8 cellular contexts compared by ENCODE assay signal in genomic region chr4:108849611-108850406, GRCh38.
A peak's percentile ranks its signal among the peaks of the same experiment; 100 is the strongest.
DNase-seq lines count a peak whose midpoint lies in the region; ATAC-seq, FAIRE-seq and TF ChIP-seq lines count a peak whose summit lies in the region.

No MANE protein-coding gene starts in this region.

- peak overlapping the region; percentile 80 for H3K27ac ChIP-seq in IMR-90 (ENCODE audit: insufficient read depth, low read length)
- H3K27ac ChIP-seq in right atrium auricular region, result no peak overlapping the region
- H3K27ac ChIP-seq in esophagus squamous epithelium, result no peak overlapping the region

- no TSS peak for BruUV-seq in IMR-90 (replicated peaks; lab: Mats Ljungman, UMichigan)

- no peak overlapping the region for H3K9ac ChIP-seq in IMR-90 (ENCODE audit: low read depth, low read length)

- no peak for FAIRE-seq in GM12891 (lab: Jason Lieb, UNC)

- CTCF ChIA-PET in IMR-90 (lab: Yijun Ruan, JAX), result no interaction called here

- peak overlapping the region; percentile 49 for H4K5ac ChIP-seq in IMR-90 (ENCODE audit: low read depth, low read length)

- DNase-seq in GM12891 (ENCODE audit: insufficient read length, low spot score) (peak; percentile 2), IMR-90 (peak; percentile 80), dermis blood vessel endothelial cell (peak; percentile 17), right atrium auricular region (ENCODE audit: low spot score) (no peak), NCI-H1105 (lab: John Stamatoyannopoulos, UW) (no peak), iPS-NIHi11 (ENCODE audit: low spot score) (no peak), esophagus squamous epithelium (lab: John Stamatoyannopoulos, UW) (no peak)

- no peaks in the 10 kb centered on the region for H3K79me1 ChIP-seq in IMR-90 (ENCODE audit: low read depth in 1 of 2, low read length in 2 of 2)

- peak overlapping the region; percentile 3; the same call in 1 of the 2 replicates for H4K91ac ChIP-seq in IMR-90 (ENCODE audit: insufficient read depth, low read depth, low read length)

- no peaks in the 10 kb centered on the region for H4K20me1 ChIP-seq in IMR-90 (ENCODE audit: insufficient read depth, low read length)

- H3K36me3 ChIP-seq in IMR-90 (ENCODE audit: control insufficient read depth, insufficient read depth, low read length) (no peaks in the 10 kb centered on the region), right atrium auricular region (no peaks in the 10 kb centered on the region), esophagus squamous epithelium (no peaks in the 10 kb centered on the region)

- H2BK15ac ChIP-seq in IMR-90 (ENCODE audit: low read depth, low read length), result peak overlapping the region; percentile 36; the same call in 1 of the 3 replicates

- 0 out of 2 replicates have a peak overlapping the region, but pooled peaks have one; percentile 7 for H3K14ac ChIP-seq in IMR-90 (replicated peaks; ENCODE audit: low read depth, low read length)

- H3K9me3 ChIP-seq in IMR-90 (ENCODE audit: control insufficient read depth, insufficient read depth, low read length), result no peaks in the 10 kb centered on the region
- no peaks in the 10 kb centered on the region for H3K9me3 ChIP-seq in right atrium auricular region
- H3K9me3 ChIP-seq in esophagus squamous epithelium, result no peaks in the 10 kb centered on the region

- H3K9me1 ChIP-seq in IMR-90 (ENCODE audit: insufficient read depth, low read length), result no peaks in the 10 kb centered on the region

- dilution Hi-C loops in IMR-90 (cut with HindIII; ENCODE audit: low sequenced_read_pairs, unreplicated experiment), result no loop called here

- no peak overlapping the region for H3K56ac ChIP-seq in IMR-90 (ENCODE audit: extremely low read depth, insufficient read depth, low read length)

- peak overlapping the region; percentile 50; the same call in 1 of the 2 replicates for H2BK20ac ChIP-seq in IMR-90 (ENCODE audit: low read depth, low read length)

- H3K4ac ChIP-seq in IMR-90 (ENCODE audit: low read depth, low read length), result peak overlapping the region; percentile 59

- H3K4me1 ChIP-seq in IMR-90 (ENCODE audit: control insufficient read depth, insufficient read depth, low read length) (peaks cover 6% of the 10 kb centered on the region), right atrium auricular region (no peaks in the 10 kb centered on the region), esophagus squamous epithelium (no peaks in the 10 kb centered on the region)

- TF ChIP-seq POLR2A in GM12891 (IDR thresholded peaks at IDR 0.05; ENCODE audit: low read depth, low read length), result no peak
- no peak for TF ChIP-seq POLR2A in IMR-90 (IDR thresholded peaks at IDR 0.05; ENCODE audit: low read depth, low read length)
- no peak for TF ChIP-seq POLR2A in esophagus squamous epithelium (IDR thresholded peaks at IDR 0.05)

- no peak overlapping the region for H3K4me3 ChIP-seq in IMR-90 (ENCODE audit: insufficient read depth, low read depth, low read length)
- H3K4me3 ChIP-seq in right atrium auricular region, result no peak overlapping the region
- no peak overlapping the region for H3K4me3 ChIP-seq in esophagus squamous epithelium

- no peak overlapping the region for H2AK9ac ChIP-seq in IMR-90 (replicated peaks; ENCODE audit: low read depth, low read length, poor library complexity)

- peak overlapping the region; percentile 79 for H3K18ac ChIP-seq in IMR-90 (ENCODE audit: low read depth, low read length)

- TF ChIP-seq CTCF in IMR-90 (conservative IDR thresholded peaks at IDR 0.05; ENCODE audit: low read depth, low read length) (no peak), right atrium auricular region (IDR thresholded peaks at IDR 0.05) (no peak), esophagus squamous epithelium (IDR thresholded peaks at IDR 0.05) (no peak)

- intact Hi-C loops in IMR-90 (cut with micrococcal nuclease) (loop anchor here (2.0 to 10.0 kb wide), 3 partner anchors 37 to 227 kb away; no protein-coding TSS in a partner anchor), esophagus squamous epithelium (cut with DNase I) (no loop called here)

- WGBS in IMR-90 (ENCODE audit: extremely low coverage in 2 of 2, insufficient read length in 1 of 2), 2 experiments, result no CpG with 5 or more reads among the region's 3 CpGs
- 52 to 58% methylated on average over 3 of the region's 3 CpGs for WGBS in esophagus squamous epithelium, 2 donors

- POLR2A ChIA-PET in IMR-90 (lab: Charles Lee; ENCODE audit: unreplicated experiment), result interaction anchor here (0.6 to 0.7 kb wide), 3 partner anchors 173 to 872 kb away, joined by 7 to 19 read pairs (median 9); no protein-coding TSS in a partner anchor

- H2AK5ac ChIP-seq in IMR-90 (ENCODE audit: low read depth, low read length), result no peak overlapping the region

- H2BK120ac ChIP-seq in IMR-90 (ENCODE audit: low read depth, low read length), result peak overlapping the region; percentile 66

- H3K23ac ChIP-seq in IMR-90 (ENCODE audit: low read depth, low read length), result no peak overlapping the region

- peak overlapping the region in 1 of 2 experiments; percentile 47; a peak in 2 of 4 replicates for H4K8ac ChIP-seq in IMR-90 (ENCODE audit: low read depth in 2 of 2, low read length in 2 of 2)

- no peak for TF ChIP-seq RAD21 in IMR-90 (IDR thresholded peaks at IDR 0.05; ENCODE audit: low read length)

- no peaks in the 10 kb centered on the region for H3K27me3 ChIP-seq in IMR-90 (ENCODE audit: control insufficient read depth, insufficient read depth, low read length)
- no peaks in the 10 kb centered on the region for H3K27me3 ChIP-seq in right atrium auricular region
- no peaks in the 10 kb centered on the region for H3K27me3 ChIP-seq in esophagus squamous epithelium

- ATAC-seq in GM21737 (IDR thresholded peaks at IDR 0.05; ENCODE audit: unreplicated experiment) (peak; percentile 92), IMR-90 (ENCODE audit: low read depth) (peak; percentile 90)

- H3K4me2 ChIP-seq in IMR-90 (ENCODE audit: low read depth, low read length), result peak overlapping the region; percentile 81

- in situ Hi-C loops in IMR-90 (cut with MboI; ENCODE audit: low sequenced_read_pairs), result no loop called here

- no peak overlapping the region for H2AFZ ChIP-seq in IMR-90 (replicated peaks; ENCODE audit: low read length, poor library complexity)

- peak overlapping the region; percentile 74 for H2BK5ac ChIP-seq in IMR-90 (ENCODE audit: low read depth, low read length, poor library complexity, severe bottlenecking)

TF ChIP-seq in GM12891, 5 proteins besides CTCF, POLR2A, EP300 and RAD21:
- TF ChIP-seq POU2F2 (IDR thresholded peaks at IDR 0.05; ENCODE audit: low read depth, low read length), result no peak
TF ChIP-seq in GM12891: peak in this region for 0.

TF ChIP-seq in IMR-90, 13 proteins besides CTCF, POLR2A, EP300 and RAD21:
- no peak; the same call in none of the 2 replicates for TF ChIP-seq BHLHE40 (IDR thresholded peaks at IDR 0.05; ENCODE audit: low read depth, low read length)
- no peak for TF ChIP-seq SMC3 (IDR thresholded peaks at IDR 0.05; ENCODE audit: low read depth, low read length)
- TF ChIP-seq RCOR1 (IDR thresholded peaks at IDR 0.05; ENCODE audit: insufficient replicate concordance, low read length), result no peak
- TF ChIP-seq MAFK (IDR thresholded peaks at IDR 0.05; ENCODE audit: low read depth, low read length), result peak; percentile 46; the same call in 1 of the 2 replicates
- no peak for TF ChIP-seq MXI1 (IDR thresholded peaks at IDR 0.05; ENCODE audit: borderline replicate concordance, low read depth, low read length)
- TF ChIP-seq CEBPB (IDR thresholded peaks at IDR 0.05; ENCODE audit: low read depth, low read length), result peak; percentile 36; the same call in 1 of the 2 replicates
- no peak for TF ChIP-seq MAZ (IDR thresholded peaks at IDR 0.05; ENCODE audit: borderline replicate concordance, low read depth, low read length)
- TF ChIP-seq ELK1 (IDR thresholded peaks at IDR 0.05; ENCODE audit: borderline replicate concordance, low read depth, low read length), result no peak
- TF ChIP-seq NFE2L2 (IDR thresholded peaks at IDR 0.05; ENCODE audit: low read depth, low read length), result no peak
- peak; percentile 49; the same call in 1 of the 2 replicates for TF ChIP-seq FOS (IDR thresholded peaks at IDR 0.05; ENCODE audit: low read depth, low read length)
- no peak for TF ChIP-seq RFX5 (IDR thresholded peaks at IDR 0.05; ENCODE audit: low read depth, low read length)
- TF ChIP-seq CHD1 (IDR thresholded peaks at IDR 0.05; ENCODE audit: low read depth, low read length), result no peak
- TF ChIP-seq USF2 (IDR thresholded peaks at IDR 0.05; ENCODE audit: low read depth, low read length), result no peak

Comparison
In these comparisons a context has a peak if more than half of its experiments do, and no peak if none do; other contexts are left out.
1. DNase-seq: peak in GM12891 (single experiment), IMR-90 (single experiment) and dermis blood vessel endothelial cell (single experiment); none in right atrium auricular region (single experiment), NCI-H1105 (single experiment), iPS-NIHi11 (single experiment) and esophagus squamous epithelium (single experiment).